ENCODE assay signal across 8 cellular contexts in genomic region chr2:46847726-46848421, GRCh38.
DNase-seq lines count a peak whose midpoint lies in the region; ATAC-seq and TF ChIP-seq lines count a peak whose summit lies in the region.

No MANE protein-coding gene starts in this region.

- no peaks in the 10 kb centered on the region for H3K9me2 ChIP-seq in hepatocyte (replicated peaks; ENCODE audit: insufficient read depth)

- in situ Hi-C loops in KBM-7 (cut with MboI; ENCODE audit: low pct_unique_long_range_greater_than_20kb, low sequenced_read_pairs): no loop called here

- H3K27me3 ChIP-seq in body of pancreas: no peaks in the 10 kb centered on the region
- H3K27me3 ChIP-seq in hepatocyte: no peaks in the 10 kb centered on the region
- no peaks in the 10 kb centered on the region for H3K27me3 ChIP-seq in smooth muscle cell (ENCODE audit: low read depth)

- intact Hi-C loops in body of pancreas (cut with DNase I): no loop called here

- H3F3A ChIP-seq in smooth muscle cell (ENCODE audit: low read depth): peaks cover 9% of the 10 kb centered on the region

- H4K20me1 ChIP-seq in hepatocyte (ENCODE audit: insufficient read depth, poor library complexity, severe bottlenecking): no peaks in the 10 kb centered on the region
- no peaks in the 10 kb centered on the region for H4K20me1 ChIP-seq in smooth muscle cell (ENCODE audit: low read depth)

- H3K9me3 ChIP-seq in body of pancreas: no peaks in the 10 kb centered on the region
- H3K9me3 ChIP-seq in hepatocyte (ENCODE audit: low read depth): no peaks in the 10 kb centered on the region
- no peaks in the 10 kb centered on the region for H3K9me3 ChIP-seq in smooth muscle cell (replicated peaks; ENCODE audit: low read depth)

- TF ChIP-seq POLR2A in body of pancreas (IDR thresholded peaks at IDR 0.05): no peak

- peak overlapping the region; percentile 42 for H3K9ac ChIP-seq in smooth muscle cell (ENCODE audit: low read depth)

- H2AFZ ChIP-seq in hepatocyte: no peak overlapping the region
- H2AFZ ChIP-seq in smooth muscle cell (ENCODE audit: low read depth): peak overlapping the region; percentile 40

- no peak for TF ChIP-seq CTCF in body of pancreas (IDR thresholded peaks at IDR 0.05)
- TF ChIP-seq CTCF in hepatocyte (IDR thresholded peaks at IDR 0.05; ENCODE audit: poor library complexity): no peak
- no peak for TF ChIP-seq CTCF in smooth muscle cell (IDR thresholded peaks at IDR 0.05; ENCODE audit: borderline replicate concordance, insufficient read depth, poor library complexity, severe bottlenecking)

- ATAC-seq in body of pancreas: no peak

- WGBS in body of pancreas, 2 donors: 60 to 69% methylated on average over 5 of the region's 5 CpGs
- WGBS in hepatocyte (ENCODE audit: low lambda C conversion rate, missing lambda C conversion rate): 66% methylated on average over 5 of the region's 5 CpGs
- WGBS in smooth muscle cell (ENCODE audit: low lambda C conversion rate): 68% methylated on average over 5 of the region's 5 CpGs

- H3K27ac ChIP-seq in body of pancreas: peak overlapping the region; percentile 46 to 88 (median 82)
- H3K27ac ChIP-seq in hepatocyte: peak overlapping the region; percentile 98
- peak overlapping the region; percentile 89 for H3K27ac ChIP-seq in smooth muscle cell (ENCODE audit: low read depth)

- H3K4me1 ChIP-seq in body of pancreas (peaks cover 61% of the 10 kb centered on the region), hepatocyte (ENCODE audit: insufficient read depth) (peaks cover 52% of the 10 kb centered on the region), smooth muscle cell (ENCODE audit: low read depth) (peaks cover 33% of the 10 kb centered on the region)

- no peak overlapping the region for H3K4me3 ChIP-seq in body of pancreas
- H3K4me3 ChIP-seq in hepatocyte: no peak overlapping the region
- no peak overlapping the region for H3K4me3 ChIP-seq in smooth muscle cell

- H3K79me2 ChIP-seq in hepatocyte (no peaks in the 10 kb centered on the region), smooth muscle cell (ENCODE audit: low read depth) (no peaks in the 10 kb centered on the region)

- DNase-seq in EH (ENCODE audit: low read depth) (peak; percentile 87), body of pancreas (no peak), hepatocyte (ENCODE audit: low spot score) (peak; percentile 41), smooth muscle cell (lab: John Stamatoyannopoulos, UW; ENCODE audit: unreplicated experiment) (no peak), activated T-cell treated with anti-CD3 and anti-CD28 coated beads for 4 hours (no peak), dermis blood vessel endothelial cell (no peak), KBM-7 (no peak), NOMO-1 treated with dmso at 0.1 percent for 144 hours (lab: John Stamatoyannopoulos, UW; ENCODE audit: unreplicated experiment) (no peak)

- H3K4me2 ChIP-seq in hepatocyte: peak overlapping the region; percentile 52
- peak overlapping the region; percentile 72 for H3K4me2 ChIP-seq in smooth muscle cell

- no peaks in the 10 kb centered on the region for H3K36me3 ChIP-seq in body of pancreas (replicated peaks in 1 of 2; ENCODE audit: insufficient read depth in 1 of 2, low read depth in 2 of 2)
- H3K36me3 ChIP-seq in hepatocyte (replicated peaks; ENCODE audit: insufficient read depth, low read depth): no peaks in the 10 kb centered on the region
- H3K36me3 ChIP-seq in smooth muscle cell (ENCODE audit: low read depth): no peaks in the 10 kb centered on the region

Comparison
In these comparisons a context has a peak if more than half of its experiments do, and no peak if none do; other contexts are left out.
1. DNase-seq: peak in EH (single experiment) and hepatocyte (single experiment); none in body of pancreas (0 of 4), smooth muscle cell (single experiment), activated T-cell treated with anti-CD3 and anti-CD28 coated beads for 4 hours (single experiment), dermis blood vessel endothelial cell (single experiment), KBM-7 (single experiment) and NOMO-1 treated with dmso at 0.1 percent for 144 hours (single experiment).
2. Peak in every context shown above with its lines, with median percentiles within 50 percentile points of each other: H3K27ac ChIP-seq.